Comparison of ENCODE assay signal across 21 cellular contexts in the genomic region with DNA sequence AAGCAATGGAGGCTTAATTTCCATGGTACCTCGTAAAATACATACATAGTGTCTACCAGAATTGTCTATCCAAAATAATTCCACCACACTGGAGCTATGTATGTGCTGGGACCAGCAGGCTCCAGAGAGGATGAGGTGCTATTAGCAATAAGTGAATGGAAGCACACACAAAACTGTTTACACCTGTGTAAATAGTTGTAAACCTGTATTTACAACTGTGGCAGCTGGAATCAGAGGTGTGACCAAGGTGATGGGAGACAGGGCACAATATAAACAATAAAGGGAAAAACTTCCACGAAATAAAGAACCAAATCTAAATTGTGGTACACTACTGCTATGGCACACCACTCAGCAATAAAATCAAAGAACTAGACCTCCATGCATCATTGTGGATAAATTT. TPM values are rescaled to one million over a fixed set of nuclear protein-coding genes. Genes with fewer than 3 reads are reported as not detected.
DNase-seq lines count a peak whose midpoint lies in the region; ATAC-seq and TF ChIP-seq lines count a peak whose summit lies in the region.
"Had no signal": no experiment of that assay in that cellular context is flagged by ENCODE, and none has a peak within 500 bp of the region (broad histone marks: within the 10 kb centered on the region; RNA-seq: fewer than 3 reads in every experiment).

No MANE protein-coding gene starts in this region.

- H3K36me3 ChIP-seq in mucosa of descending colon (ENCODE audit: low read depth), result no peaks in the 10 kb centered on the region
- peaks cover 0 to 12% of the 10 kb centered on the region in 2 donors for H3K36me3 ChIP-seq in left lung
- no peaks in the 10 kb centered on the region for H3K36me3 ChIP-seq in colonic mucosa

- H3K27ac ChIP-seq in left lung, result no peak overlapping the region
- no peak overlapping the region for H3K27ac ChIP-seq in colonic mucosa
- H3K27ac ChIP-seq: BLaER1 treated with 17β-estradiol and CSF1 and Interleukin-3, amounts not matched to agents 10 nM and 100 nM; heart right ventricle; psoas muscle; suprapubic skin had no signal

- H3K4me3 ChIP-seq in mucosa of descending colon (no peak overlapping the region), left lung (no peak overlapping the region), colonic mucosa (no peak overlapping the region)
- H3K4me3 ChIP-seq: BLaER1 treated with 17β-estradiol and CSF1 and Interleukin-3, amounts not matched to agents 10 nM and 100 nM; heart right ventricle; psoas muscle; suprapubic skin had no signal

- H3K9me3 ChIP-seq in mucosa of descending colon (no peaks in the 10 kb centered on the region), left lung (no peaks in the 10 kb centered on the region), colonic mucosa (no peaks in the 10 kb centered on the region)
- H3K9me3 ChIP-seq: heart right ventricle, psoas muscle, suprapubic skin had no signal

- TF ChIP-seq CTCF in mucosa of descending colon (IDR thresholded peaks at IDR 0.05) (no peak), left lung (IDR thresholded peaks at IDR 0.05) (no peak), colonic mucosa (IDR thresholded peaks at IDR 0.05) (no peak)

- H3K27me3 ChIP-seq in left lung, result no peaks in the 10 kb centered on the region
- no peaks in the 10 kb centered on the region for H3K27me3 ChIP-seq in colonic mucosa
- H3K27me3 ChIP-seq: BLaER1 treated with 17β-estradiol and CSF1 and Interleukin-3, amounts not matched to agents 10 nM and 100 nM; heart right ventricle; suprapubic skin had no signal

- DNase-seq in NCI-H2196 (lab: John Stamatoyannopoulos, UW; ENCODE audit: unreplicated experiment) (peak; percentile 34), NCI-H2196 treated with DMSO at 0.1 percent for 48 hours (lab: John Stamatoyannopoulos, UW; ENCODE audit: unreplicated experiment) (no peak), COR-L47 (lab: John Stamatoyannopoulos, UW) (peak; percentile 16), NCI-H526 (lab: John Stamatoyannopoulos, UW) (peak; percentile 19 to 20), mucosa of descending colon (peak in 1 of 3 donors; percentile 19), left lung (no peak), colonic mucosa (no peak)
- DNase-seq: activated CD8-positive, alpha-beta memory T cell treated with anti-CD3 and anti-CD28 coated beads, Interleukin-2, amount 50 U/mL, for 4 hours; aorta; cerebellar nuclear complex; DMS79 treated with DMSO at 0.1 percent for 48 hours; effector memory CD4-positive, alpha-beta T cell; heart right ventricle; NCI-H1436; psoas muscle; SHP77 treated with DMSO at 0.1 percent for 48 hours had no signal

- ATAC-seq in mucosa of descending colon, result peak; percentile 92
- ATAC-seq in left lung, result no peak
- no peak for ATAC-seq in HG02870 (IDR thresholded peaks at IDR 0.05; ENCODE audit: unreplicated experiment)
- ATAC-seq: activated CD4-positive, CD25-positive, alpha-beta regulatory T cell treated with anti-CD3 and anti-CD28 coated beads, Interleukin-2, amount 50 U/mL, for 24 hours; heart right ventricle; natural killer cell treated with Interleukin-12 subunit alpha and Interleukin-12 subunit beta and Interleukin-15 and Interleukin-18, amount 100 ng/mL, for 72 hours; psoas muscle had no signal

- no peak overlapping the region for H3K9ac ChIP-seq in colonic mucosa (ENCODE audit: low read depth in 2 of 2, low read length in 2 of 2)
- H3K9ac ChIP-seq: BLaER1 treated with 17β-estradiol and CSF1 and Interleukin-3, amounts not matched to agents 10 nM and 100 nM had no signal

- intact Hi-C loops in mucosa of descending colon (cut with DNase I, micrococcal nuclease) (no loop called here), left lung (cut with DNase I) (no loop called here), colonic mucosa (cut with DNase I) (no loop called here)

- H3K4me1 ChIP-seq in mucosa of descending colon (ENCODE audit: low read depth), result peaks cover 22% of the 10 kb centered on the region
- peaks cover 4 to 15% of the 10 kb centered on the region in 2 donors for H3K4me1 ChIP-seq in left lung
- H3K4me1 ChIP-seq in colonic mucosa, result no peaks in the 10 kb centered on the region

RNA-seq across cellular contexts. Expression of a gene that starts 14.4 kb away (rescaled TPM):
- total RNA-seq in mucosa of descending colon, result 10 to 100 TPM; 27.8 to 34.4 (median 30.7) TPM
- 10 to 100 TPM; 31.1 to 33.3 TPM for total RNA-seq in left lung
- 10 to 100 TPM; 24.7 to 28.2 TPM for total RNA-seq in colonic mucosa

RNA-seq across cellular contexts. Expression of a gene that starts 14.5 kb away (rescaled TPM):
- total RNA-seq in mucosa of descending colon (10 to 100 TPM; 15.9 to 17.3 (median 16.1) TPM), left lung (10 to 100 TPM; 19.3 to 23.3 TPM), colonic mucosa (10 to 100 TPM; 14.0 to 16.4 TPM)

Comparison
In these comparisons a context has a peak if more than half of its experiments do, and no peak if none do; other contexts are left out.
1. DNase-seq: peak in NCI-H2196 (single experiment), COR-L47 (single experiment) and NCI-H526 (2 of 2); none in NCI-H2196 treated with DMSO at 0.1 percent for 48 hours (single experiment), left lung (0 of 2) and colonic mucosa (single experiment).